In the genomic region with DNA sequence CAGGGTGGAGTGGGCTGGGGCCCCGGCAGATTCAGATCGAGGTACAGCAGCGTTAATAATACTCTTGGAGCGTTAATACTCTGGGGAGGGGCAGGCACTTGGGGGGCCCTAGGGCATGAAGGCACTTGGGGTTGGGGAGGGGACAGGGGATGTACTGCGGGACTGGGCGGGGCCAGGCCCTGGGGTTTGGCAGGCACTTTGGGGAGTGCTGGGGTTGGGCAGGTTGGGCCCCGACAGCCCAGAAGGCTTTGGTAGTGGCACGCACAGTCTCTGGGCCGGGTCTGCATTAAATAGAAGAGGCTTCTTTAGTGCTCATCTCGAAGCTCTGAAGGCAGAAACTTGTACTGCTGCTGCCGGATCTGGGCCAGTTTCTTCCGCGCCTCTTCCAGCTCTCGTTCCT, we compare ENCODE assay signal across 10 cellular contexts. TPM values are rescaled to one million over a fixed set of nuclear protein-coding genes. Genes with fewer than 3 reads are reported as not detected.
A peak's percentile ranks its signal among the peaks of the same experiment; 100 is the strongest.
DNase-seq lines count a peak whose midpoint lies in the region; ATAC-seq lines count a peak whose summit lies in the region.
"Had no signal": no experiment of that assay in that cellular context is flagged by ENCODE, and none has a peak within 500 bp of the region (broad histone marks: within the 10 kb centered on the region; RNA-seq: fewer than 3 reads in every experiment).

No MANE protein-coding gene starts in this region.

- H3K4ac ChIP-seq in neuronal stem cell (ENCODE audit: low read length), result no peak overlapping the region

- peak overlapping the region; percentile 10 for H3K14ac ChIP-seq in neuronal stem cell (ENCODE audit: low read length)

- H3K27ac Mint-ChIP-seq in activated T-helper 17 cell treated with anti-CD3 and anti-CD28 coated beads, Interleukin-2, amount 50 U/mL, for 72 hours, result peak overlapping the region; percentile 7

- in situ Hi-C loops in KBM-7 (cut with MboI; ENCODE audit: low pct_unique_long_range_greater_than_20kb, low sequenced_read_pairs), result no loop called here

- H3K4me1 Mint-ChIP-seq in activated T-helper 17 cell treated with anti-CD3 and anti-CD28 coated beads, Interleukin-2, amount 50 U/mL, for 72 hours, result no peaks in the 10 kb centered on the region

- H3K9me3 Mint-ChIP-seq in activated T-helper 17 cell treated with anti-CD3 and anti-CD28 coated beads, Interleukin-2, amount 50 U/mL, for 72 hours, result no peaks in the 10 kb centered on the region

- peaks cover 49 to 68% of the 10 kb centered on the region in 2 donors for H3K36me3 ChIP-seq in neuronal stem cell (replicated peaks in 1 of 2; ENCODE audit: control insufficient read depth in 2 of 2, insufficient read depth in 2 of 2, low read length in 2 of 2)

- H3K27me3 ChIP-seq in neuronal stem cell (ENCODE audit: control insufficient read depth in 3 of 3, insufficient read depth in 3 of 3, low read depth in 1 of 3, low read length in 3 of 3), result no peaks in the 10 kb centered on the region

- H3K23ac ChIP-seq in neuronal stem cell (ENCODE audit: low read depth, low read length, poor library complexity), result no peak overlapping the region

- H4K8ac ChIP-seq in neuronal stem cell (ENCODE audit: low read depth, low read length), result no peak overlapping the region

- peak overlapping the region; percentile 4 for H2BK5ac ChIP-seq in neuronal stem cell (ENCODE audit: low read length)

- H2AFZ ChIP-seq in neuronal stem cell (ENCODE audit: low read length), result no peak overlapping the region

- H3K27me3 Mint-ChIP-seq in activated T-helper 17 cell treated with anti-CD3 and anti-CD28 coated beads, Interleukin-2, amount 50 U/mL, for 72 hours, result no peaks in the 10 kb centered on the region

- WGBS in neuronal stem cell (ENCODE audit: extremely low coverage in 2 of 2, insufficient read length in 2 of 2, insufficient replicate concordance in 1 of 2), 2 donors, result no CpG with 5 or more reads among the region's 14 CpGs

- no peak overlapping the region for H3K27ac ChIP-seq in neuronal stem cell (replicated peaks; ENCODE audit: low read length)

- no peak overlapping the region for H4K91ac ChIP-seq in neuronal stem cell (ENCODE audit: low read depth, low read length, poor library complexity)

- H3K9ac ChIP-seq in neuronal stem cell (ENCODE audit: low read depth, low read length, poor library complexity), result no peak overlapping the region

- no peak overlapping the region for H2BK12ac ChIP-seq in neuronal stem cell (ENCODE audit: low read length)

- no peak overlapping the region for H3K18ac ChIP-seq in neuronal stem cell (ENCODE audit: low read length)

- DNase-seq in neuronal stem cell (ENCODE audit: low spot score), result no peak
- no peak for DNase-seq in KBM-7
- no peak for DNase-seq in activated CD8-positive, alpha-beta memory T cell treated with anti-CD3 and anti-CD28 coated beads, Interleukin-2, amount 50 U/mL, for 48 hours
- DNase-seq: HCEC 1CT, NCI-H1092 treated with DMSO at 0.1 percent for 48 hours, NCI-H82, T-helper 1 cell had no signal

- no peak overlapping the region for H2BK15ac ChIP-seq in neuronal stem cell (ENCODE audit: low read length)

- peak; percentile 7 for ATAC-seq in activated T-helper 17 cell treated with anti-CD3 and anti-CD28 coated beads, Interleukin-2, amount 50 U/mL, for 72 hours (replicated peaks)

- no peak overlapping the region for H2AK5ac ChIP-seq in neuronal stem cell (ENCODE audit: low read depth, low read length)

- H3K9me3 ChIP-seq in neuronal stem cell (replicated peaks in 1 of 2; ENCODE audit: control insufficient read depth in 2 of 2, insufficient read depth in 1 of 2, low read depth in 1 of 2, low read length in 2 of 2), result peaks cover 0 to 2% of the 10 kb centered on the region in 2 donors
- H3K9me3 ChIP-seq: psoas muscle had no signal

- H2BK120ac ChIP-seq in neuronal stem cell (ENCODE audit: low read depth, low read length), result no peak overlapping the region

- no peak overlapping the region for H3K4me3 ChIP-seq in neuronal stem cell (ENCODE audit: low read length in 2 of 2)
- H3K4me3 ChIP-seq: psoas muscle had no signal

- no peaks in the 10 kb centered on the region for H3K36me3 Mint-ChIP-seq in activated T-helper 17 cell treated with anti-CD3 and anti-CD28 coated beads, Interleukin-2, amount 50 U/mL, for 72 hours (ENCODE audit: low read depth)

- H3K4me3 Mint-ChIP-seq in activated T-helper 17 cell treated with anti-CD3 and anti-CD28 coated beads, Interleukin-2, amount 50 U/mL, for 72 hours, result no peak overlapping the region

- H3K4me2 ChIP-seq in neuronal stem cell (ENCODE audit: insufficient read depth, low read length, poor library complexity, severe bottlenecking), result no peak overlapping the region

- no peaks in the 10 kb centered on the region for H3K4me1 ChIP-seq in neuronal stem cell (ENCODE audit: control insufficient read depth in 2 of 2, insufficient read depth in 1 of 2, low read depth in 1 of 2, low read length in 2 of 2)

- no peaks in the 10 kb centered on the region for H3K79me1 ChIP-seq in neuronal stem cell (ENCODE audit: low read depth, low read length)

RNA-seq across cellular contexts. Expression of a gene that starts 7.8 kb away (rescaled TPM):
- 1 to 10 TPM; 4.1 to 6.2 TPM for total RNA-seq in activated T-helper 17 cell treated with anti-CD3 and anti-CD28 coated beads, Interleukin-2, amount 50 U/mL, for 72 hours
- 345 TPM for polyA plus RNA-seq in neuronal stem cell (2013, experiment 1 of 2)
- polyA plus RNA-seq in neuronal stem cell (2013, experiment 2 of 2), result 336 TPM

RNA-seq across cellular contexts. Expression of a gene that starts 23.8 kb away (rescaled TPM):
- 10 to 100 TPM in 1 of 2 donors, under 1 TPM in 1; 0.89 to 31.7 TPM for total RNA-seq in activated T-helper 17 cell treated with anti-CD3 and anti-CD28 coated beads, Interleukin-2, amount 50 U/mL, for 72 hours
- 1.1 TPM for polyA plus RNA-seq in neuronal stem cell (2013, experiment 1 of 2)
- 1.7 TPM for polyA plus RNA-seq in neuronal stem cell (2013, experiment 2 of 2)
- total RNA-seq: astrocyte, psoas muscle had no signal

RNA-seq across cellular contexts. Expression of a gene that starts 32.5 kb away (rescaled TPM):
- total RNA-seq in activated T-helper 17 cell treated with anti-CD3 and anti-CD28 coated beads, Interleukin-2, amount 50 U/mL, for 72 hours, result 10 to 100 TPM in 1 of 2 donors, 1 to 10 TPM in 1; 9.4 to 16.1 TPM
- 22.9 TPM for polyA plus RNA-seq in neuronal stem cell (2013, experiment 1 of 2)
- polyA plus RNA-seq in neuronal stem cell (2013, experiment 2 of 2), result 23.5 TPM

RNA-seq across cellular contexts. Expression of a gene that starts 34.5 kb away (rescaled TPM):
- total RNA-seq in activated T-helper 17 cell treated with anti-CD3 and anti-CD28 coated beads, Interleukin-2, amount 50 U/mL, for 72 hours, result 100 to 1,000 TPM; 293 to 458 TPM
- polyA plus RNA-seq in neuronal stem cell (2013, experiment 1 of 2), result 18.4 TPM
- polyA plus RNA-seq in neuronal stem cell (2013, experiment 2 of 2), result 18.5 TPM

RNA-seq across cellular contexts. Expression of a gene that starts 35.0 kb away (rescaled TPM):
- 10 to 100 TPM; 23.9 to 40.3 TPM for total RNA-seq in activated T-helper 17 cell treated with anti-CD3 and anti-CD28 coated beads, Interleukin-2, amount 50 U/mL, for 72 hours
- polyA plus RNA-seq in neuronal stem cell (2013, experiment 1 of 2), result 23.0 TPM
- 21.8 TPM for polyA plus RNA-seq in neuronal stem cell (2013, experiment 2 of 2)
